23 cellular contexts compared by ENCODE assay signal in genomic region chr15:31131853-31132375, GRCh38. TPM values are rescaled to one million over a fixed set of nuclear protein-coding genes. Genes with fewer than 3 reads are reported as not detected.
DNase-seq lines count a peak whose midpoint lies in the region; ATAC-seq, FAIRE-seq and TF ChIP-seq lines count a peak whose summit lies in the region.
"Had no signal": no experiment of that assay in that cellular context is flagged by ENCODE, and none has a peak within 500 bp of the region (broad histone marks: within the 10 kb centered on the region; RNA-seq: fewer than 3 reads in every experiment).

No MANE protein-coding gene starts in this region.

- FAIRE-seq in D721Med (lab: Jason Lieb, UNC) = peak; percentile 56
- FAIRE-seq: GM12878, GM19239 had no signal

- H3K4me3 ChIP-seq in esophagus muscularis mucosa = no peak overlapping the region
- H3K4me3 ChIP-seq: GM12878, GM23338 had no signal

- H3K27me3 ChIP-seq in esophagus muscularis mucosa = peaks cover 0 to 13% (median 0%) of the 10 kb centered on the region in 4 donors

- intact Hi-C loops in esophagus muscularis mucosa (cut with DNase I) = no loop called here

- no peaks in the 10 kb centered on the region for H3K27me3 Mint-ChIP-seq in activated T-cell treated with anti-CD3 and anti-CD28 coated beads, Interleukin-2, amount 50 U/mL, for 72 hours (ENCODE audit: low read depth)

- DNase-seq in D721Med (ENCODE audit: insufficient read length, low spot score) (peak; percentile 70), NCI-H524 (lab: John Stamatoyannopoulos, UW) (peak; percentile 95 to 97), NCI-H82 treated with DMSO at 0.1 percent for 48 hours (lab: John Stamatoyannopoulos, UW; ENCODE audit: unreplicated experiment) (peak; percentile 96), esophagus muscularis mucosa (ENCODE audit: extremely low spot score) (peak; percentile 83), NK-92 (lab: John Stamatoyannopoulos, UW; ENCODE audit: unreplicated experiment) (no peak), ureter (ENCODE audit: low spot score) (no peak)
- DNase-seq in activated T-cell treated with anti-CD3 and anti-CD28 coated beads, Interleukin-2, amount 50 U/mL, for 72 hours = no peak
- DNase-seq: C1 segment of cervical spinal cord; Calu3; CD4-positive, alpha-beta memory T cell; COR-L47; DMS 273 treated with DMSO at 0.1 percent for 48 hours; DMS79; EL; GDM1; H9 had no signal

- H3K4me1 Mint-ChIP-seq in activated T-cell treated with anti-CD3 and anti-CD28 coated beads, Interleukin-2, amount 50 U/mL, for 72 hours (ENCODE audit: low read depth) = peaks cover 5% of the 10 kb centered on the region

- TF ChIP-seq POLR2A in esophagus muscularis mucosa (IDR thresholded peaks at IDR 0.05; ENCODE audit: low read depth) = no peak

- H3K27ac Mint-ChIP-seq in activated T-cell treated with anti-CD3 and anti-CD28 coated beads, Interleukin-2, amount 50 U/mL, for 72 hours = no peak overlapping the region
- H3K27ac Mint-ChIP-seq: GM23338, H9 had no signal

- no peak overlapping the region for H3K27ac ChIP-seq in esophagus muscularis mucosa (replicated peaks in 1 of 4)

- TF ChIP-seq CTCF in D721Med (IDR thresholded peaks at IDR 0.05; ENCODE audit: insufficient read depth, missing control alignments) = peak; percentile 6
- TF ChIP-seq CTCF in esophagus muscularis mucosa (IDR thresholded peaks at IDR 0.05) = no peak

- no peak for TF ChIP-seq EP300 in esophagus muscularis mucosa (IDR thresholded peaks at IDR 0.05)

- no peaks in the 10 kb centered on the region for H3K9me3 Mint-ChIP-seq in activated T-cell treated with anti-CD3 and anti-CD28 coated beads, Interleukin-2, amount 50 U/mL, for 72 hours
- H3K9me3 Mint-ChIP-seq: CD4-positive, alpha-beta memory T cell had no signal

- H3K36me3 Mint-ChIP-seq in activated T-cell treated with anti-CD3 and anti-CD28 coated beads, Interleukin-2, amount 50 U/mL, for 72 hours (ENCODE audit: insufficient read depth in 2 of 2) = no peaks in the 10 kb centered on the region
- H3K36me3 Mint-ChIP-seq: CD4-positive, alpha-beta memory T cell had no signal

- peaks cover 0 to 8% (median 5%) of the 10 kb centered on the region in 4 donors for H3K4me1 ChIP-seq in esophagus muscularis mucosa

- H3K9me3 ChIP-seq in esophagus muscularis mucosa = no peaks in the 10 kb centered on the region

- WGBS in esophagus muscularis mucosa = 94% methylated on average over 9 of the region's 12 CpGs

- ATAC-seq in activated T-cell treated with anti-CD3 and anti-CD28 coated beads, Interleukin-2, amount 50 U/mL, for 72 hours (replicated peaks in 1 of 2) = no peak
- ATAC-seq: GM12878, GM23338, HCT116 had no signal

- no peak overlapping the region for H3K4me3 Mint-ChIP-seq in activated T-cell treated with anti-CD3 and anti-CD28 coated beads, Interleukin-2, amount 50 U/mL, for 72 hours
- H3K4me3 Mint-ChIP-seq: CD4-positive, alpha-beta memory T cell; GM23338; H9 had no signal

- H3K36me3 ChIP-seq in esophagus muscularis mucosa = no peaks in the 10 kb centered on the region

RNA-seq across cellular contexts. Expression of gene TRPM1, which starts 30.4 kb away (rescaled TPM):
- total RNA-seq in esophagus muscularis mucosa (not detected), ureter (not detected)
- total RNA-seq in activated T-cell treated with anti-CD3 and anti-CD28 coated beads, Interleukin-2, amount 50 U/mL, for 72 hours = not detected
- total RNA-seq: A172; A673; Calu3; CD4-positive, alpha-beta memory T cell; GM23338; H4; H9 had no signal

Comparison
In these comparisons a context has a peak if more than half of its experiments do, and no peak if none do; other contexts are left out.
1. DNase-seq: peak in D721Med (single experiment), NCI-H524 (2 of 2), NCI-H82 treated with DMSO at 0.1 percent for 48 hours (single experiment) and esophagus muscularis mucosa (single experiment); none in activated T-cell treated with anti-CD3 and anti-CD28 coated beads, Interleukin-2, amount 50 U/mL, for 72 hours (0 of 2), NK-92 (single experiment) and ureter (single experiment).